Comparison of ENCODE assay signal across 13 cellular contexts in genomic region chr2:73172963-73173362, GRCh38. TPM values are rescaled to one million over a fixed set of nuclear protein-coding genes. Genes with fewer than 3 reads are reported as not detected.
DNase-seq lines count a peak whose midpoint lies in the region; ATAC-seq lines count a peak whose summit lies in the region.
"Had no signal": no experiment of that assay in that cellular context is flagged by ENCODE, and none has a peak within 500 bp of the region (broad histone marks: within the 10 kb centered on the region; RNA-seq: fewer than 3 reads in every experiment).

No MANE protein-coding gene starts in this region.

- H3K4me3 Mint-ChIP-seq in T-helper 17 cell = no peak overlapping the region
- no peak overlapping the region for H3K4me3 Mint-ChIP-seq in stimulated activated effector memory CD8-positive, alpha-beta T cell treated with anti-CD3 and anti-CD28 coated beads, Interleukin-12 subunit alpha, Interleukin-12 subunit beta, amount 100 ng/mL, for 72 hours
- H3K4me3 Mint-ChIP-seq: dendritic cell treated with granulocyte-macrophage colony-stimulating factor and Interleukin-4, amounts not matched to agents 40 ng/mL and 50 ng/mL, for 4 days had no signal

- H3K36me3 Mint-ChIP-seq in T-helper 17 cell (ENCODE audit: low read depth) = no peaks in the 10 kb centered on the region
- no peaks in the 10 kb centered on the region for H3K36me3 Mint-ChIP-seq in stimulated activated effector memory CD8-positive, alpha-beta T cell treated with anti-CD3 and anti-CD28 coated beads, Interleukin-12 subunit alpha, Interleukin-12 subunit beta, amount 100 ng/mL, for 72 hours

- H3K9me3 ChIP-seq in T-helper 17 cell (ENCODE audit: control insufficient read depth, low read length, poor library complexity, severe bottlenecking) = no peaks in the 10 kb centered on the region
- H3K9me3 ChIP-seq: transverse colon had no signal

- H3K27ac Mint-ChIP-seq in T-helper 17 cell = peak overlapping the region; percentile 24
- H3K27ac Mint-ChIP-seq in stimulated activated effector memory CD8-positive, alpha-beta T cell treated with anti-CD3 and anti-CD28 coated beads, Interleukin-12 subunit alpha, Interleukin-12 subunit beta, amount 100 ng/mL, for 72 hours = no peak overlapping the region
- H3K27ac Mint-ChIP-seq: dendritic cell treated with granulocyte-macrophage colony-stimulating factor and Interleukin-4, amounts not matched to agents 40 ng/mL and 50 ng/mL, for 4 days had no signal

- peaks cover 19% of the 10 kb centered on the region for H3K27me3 Mint-ChIP-seq in T-helper 17 cell

- peaks cover 19% of the 10 kb centered on the region for H3K4me1 Mint-ChIP-seq in T-helper 17 cell
- H3K4me1 Mint-ChIP-seq in stimulated activated effector memory CD8-positive, alpha-beta T cell treated with anti-CD3 and anti-CD28 coated beads, Interleukin-12 subunit alpha, Interleukin-12 subunit beta, amount 100 ng/mL, for 72 hours = peaks cover 32% of the 10 kb centered on the region

- ATAC-seq in T-helper 17 cell = no peak
- ATAC-seq in stimulated activated effector memory CD8-positive, alpha-beta T cell treated with anti-CD3 and anti-CD28 coated beads, Interleukin-12 subunit alpha, Interleukin-12 subunit beta, amount 100 ng/mL, for 72 hours = peak; percentile 71
- ATAC-seq in HG03108 (IDR thresholded peaks at IDR 0.05; ENCODE audit: unreplicated experiment) = no peak

- DNase-seq in activated T-cell treated with anti-CD3 and anti-CD28 coated beads for 24 hours (ENCODE audit: low read depth) (peak; percentile 51), T-helper 17 cell (no peak), epithelial cell of prostate (ENCODE audit: low read depth, low spot score) (peak; percentile 33), NCI-H1105 (lab: John Stamatoyannopoulos, UW) (no peak), NCI-H1694 (lab: John Stamatoyannopoulos, UW) (no peak)
- DNase-seq in activated T-cell treated with anti-CD3 and anti-CD28 coated beads, Interleukin-2, amount 50 U/mL, for 1 hour = no peak
- DNase-seq in stimulated activated effector memory CD8-positive, alpha-beta T cell treated with anti-CD3 and anti-CD28 coated beads, Interleukin-12 subunit alpha, Interleukin-12 subunit beta, amount 100 ng/mL, for 72 hours (ENCODE audit: low spot score in 2 of 2) = no peak
- DNase-seq: MV-4-11, NCI-H748 treated with DMSO at 0.1 percent for 48 hours, transverse colon had no signal

- no peak overlapping the region for H3K27ac ChIP-seq in epithelial cell of prostate
- H3K27ac ChIP-seq: transverse colon had no signal

- H3K9me3 Mint-ChIP-seq in stimulated activated effector memory CD8-positive, alpha-beta T cell treated with anti-CD3 and anti-CD28 coated beads, Interleukin-12 subunit alpha, Interleukin-12 subunit beta, amount 100 ng/mL, for 72 hours = no peaks in the 10 kb centered on the region
- H3K9me3 Mint-ChIP-seq: dendritic cell treated with granulocyte-macrophage colony-stimulating factor and Interleukin-4, amounts not matched to agents 40 ng/mL and 50 ng/mL, for 4 days had no signal

RNA-seq across cellular contexts. Expression of gene NOTO, which starts 29.4 kb away (rescaled TPM):
- total RNA-seq in T-helper 17 cell = not detected
- total RNA-seq: skeletal muscle tissue, transverse colon had no signal

RNA-seq across cellular contexts. Expression of gene SMYD5, which starts 41.1 kb away (rescaled TPM):
- 10 to 100 TPM; 31.9 to 37.0 TPM for total RNA-seq in T-helper 17 cell

Comparison
In these comparisons a context has a peak if more than half of its experiments do, and no peak if none do; other contexts are left out.
1. DNase-seq: peak in activated T-cell treated with anti-CD3 and anti-CD28 coated beads for 24 hours (single experiment) and epithelial cell of prostate (single experiment); none in activated T-cell treated with anti-CD3 and anti-CD28 coated beads, Interleukin-2, amount 50 U/mL, for 1 hour (single experiment), T-helper 17 cell (0 of 3), stimulated activated effector memory CD8-positive, alpha-beta T cell treated with anti-CD3 and anti-CD28 coated beads, Interleukin-12 subunit alpha, Interleukin-12 subunit beta, amount 100 ng/mL, for 72 hours (0 of 2), NCI-H1105 (single experiment) and NCI-H1694 (single experiment).